Comparison of ENCODE assay signal across 8 cellular contexts in genomic region chr4:7103599-7104365, GRCh38. TPM values are rescaled to one million over a fixed set of nuclear protein-coding genes. Genes with fewer than 3 reads are reported as not detected.
DNase-seq lines count a peak whose midpoint lies in the region; ATAC-seq and TF ChIP-seq lines count a peak whose summit lies in the region.

No MANE protein-coding gene starts in this region.

- H3K27me3 ChIP-seq in SJCRH30 (peaks cover 5% of the 10 kb centered on the region; the same call in 1 of the 2 replicates), esophagus squamous epithelium (no peaks in the 10 kb centered on the region), neuron (ENCODE audit: insufficient read depth, low read length) (peaks cover 10% of the 10 kb centered on the region)

- peak; percentile 33 for DNase-seq in NCI-H1105 treated with DMSO at 0.1 percent for 48 hours (lab: John Stamatoyannopoulos, UW)
- DNase-seq in NCI-H1105 (lab: John Stamatoyannopoulos, UW): no peak
- peak in 1 of 2 experiments; percentile 54 for DNase-seq in SJCRH30
- DNase-seq in esophagus squamous epithelium (lab: John Stamatoyannopoulos, UW): no peak
- DNase-seq in stimulated activated CD4-positive, alpha-beta T cell treated with anti-CD3 and anti-CD28 coated beads, Interleukin-1b, Interleukin-23, amount 100 ng/mL, for 48 hours: no peak

- no peak for TF ChIP-seq CTCF in esophagus squamous epithelium (IDR thresholded peaks at IDR 0.05)

- H3K9me3 ChIP-seq in SJCRH30 (replicated peaks) (no peaks in the 10 kb centered on the region), esophagus squamous epithelium (no peaks in the 10 kb centered on the region), neuron (ENCODE audit: low read length) (no peaks in the 10 kb centered on the region)

- H3K36me3 ChIP-seq in SJCRH30: no peaks in the 10 kb centered on the region
- no peaks in the 10 kb centered on the region for H3K36me3 ChIP-seq in esophagus squamous epithelium
- H3K36me3 ChIP-seq in neuron (ENCODE audit: insufficient read depth, low read length): no peaks in the 10 kb centered on the region

- WGBS in esophagus squamous epithelium, 2 donors: 8 to 27% methylated on average over 5 to 8 of the region's 22 CpGs

- TF ChIP-seq POLR2A in esophagus squamous epithelium (IDR thresholded peaks at IDR 0.05): no peak

- H3K27ac ChIP-seq in SJCRH30 (no peak overlapping the region), esophagus squamous epithelium (peak overlapping the region; percentile 73 to 84 (median 82))

- H3K4me1 ChIP-seq in SJCRH30: peaks cover 3% of the 10 kb centered on the region
- peaks cover 10 to 30% (median 21%) of the 10 kb centered on the region in 3 donors for H3K4me1 ChIP-seq in esophagus squamous epithelium
- H3K4me1 ChIP-seq in neuron (ENCODE audit: insufficient read depth, low read length): peaks cover 7% of the 10 kb centered on the region

- H2AFZ ChIP-seq in neuron (ENCODE audit: low read depth, low read length): no peak overlapping the region

- H3K4me3 ChIP-seq in SJCRH30 (peak overlapping the region; percentile 64), esophagus squamous epithelium (peak overlapping the region; percentile 48 to 71 (median 60)), neuron (ENCODE audit: low read length) (peak overlapping the region; percentile 6)

- ATAC-seq in HG03097 (IDR thresholded peaks at IDR 0.05; ENCODE audit: low FRiP score, unreplicated experiment) (no peak), HG02763 (IDR thresholded peaks at IDR 0.05; ENCODE audit: unreplicated experiment) (no peak)

- intact Hi-C loops in esophagus squamous epithelium (cut with DNase I): no loop called here

RNA-seq across cellular contexts. Expression of gene GRPEL1, which starts 35.9 kb away (rescaled TPM):
- 78.9 and 79.9 TPM in 2 replicates for total RNA-seq in SJCRH30 (2014; rRNA removed; shearing (Covaris generic))
- total RNA-seq in esophagus squamous epithelium: 10 to 100 TPM; 16.6 to 30.6 (median 20.7) TPM

Comparison
In these comparisons a context has a peak if more than half of its experiments do, and no peak if none do; other contexts are left out.
1. H3K4me3 ChIP-seq: peak in every context shown above with its lines; median percentile 64 in SJCRH30; 60 in esophagus squamous epithelium; 6 in neuron.